Comparison of ENCODE assay signal across 10 cellular contexts in genomic region chr9:137187386-137187785, GRCh38. TPM values are rescaled to one million over a fixed set of nuclear protein-coding genes. Genes with fewer than 3 reads are reported as not detected.
DNase-seq lines count a peak whose midpoint lies in the region; ATAC-seq and TF ChIP-seq lines count a peak whose summit lies in the region.
"Had no signal": no experiment of that assay in that cellular context is flagged by ENCODE, and none has a peak within 500 bp of the region (broad histone marks: within the 10 kb centered on the region; RNA-seq: fewer than 3 reads in every experiment).

No MANE protein-coding gene starts in this region.

- H3K4me3 Mint-ChIP-seq in CD4-positive, alpha-beta T cell: peak overlapping the region; percentile 93
- peak overlapping the region; percentile 94 for H3K4me3 Mint-ChIP-seq in endothelial cell (ENCODE audit: unreplicated experiment)

- H3K27me3 ChIP-seq in CD4-positive, alpha-beta T cell (ENCODE audit: control insufficient read depth, insufficient read depth, low read length): no peaks in the 10 kb centered on the region
- no peaks in the 10 kb centered on the region for H3K27me3 ChIP-seq in OCI-LY3 (ENCODE audit: low read depth, low read length)
- H3K27me3 ChIP-seq in osteoblast (ENCODE audit: insufficient read depth, low read length): no peaks in the 10 kb centered on the region

- H2AFZ ChIP-seq in OCI-LY3 (ENCODE audit: low read depth, low read length): no peak overlapping the region
- H2AFZ ChIP-seq in osteoblast (ENCODE audit: low read length): no peak overlapping the region

- intact Hi-C loops in CD4-positive, alpha-beta T cell (cut with DNase I, micrococcal nuclease): loop anchor here in 1 of 2 experiments (5.0 kb wide), 1 partner anchor 50 kb away; no protein-coding TSS in a partner anchor

- no peak for TF ChIP-seq CTCF in CD4-positive, alpha-beta T cell (IDR thresholded peaks at IDR 0.05)
- no peak for TF ChIP-seq CTCF in OCI-LY3 (IDR thresholded peaks at IDR 0.05; ENCODE audit: low read depth, low read length)
- TF ChIP-seq CTCF in endothelial cell (IDR thresholded peaks at IDR 0.05; ENCODE audit: unreplicated experiment): no peak
- no peak for TF ChIP-seq CTCF in osteoblast (IDR thresholded peaks at IDR 0.05; ENCODE audit: extremely low read depth, low read depth, low read length)

- CTCF ChIA-PET in CD4-positive, alpha-beta T cell (lab: Charles Lee): interaction anchor here (1.1 to 1.6 kb wide), 2 partner anchors 49 to 120 kb away, joined by 4 to 7 read pairs; no protein-coding TSS in a partner anchor

- DNase-seq in CD4-positive, alpha-beta T cell: no peak
- no peak for DNase-seq in endothelial cell (ENCODE audit: low spot score)
- DNase-seq in osteoblast (ENCODE audit: insufficient read length, low spot score, missing footprints): no peak
- no peak for DNase-seq in NCI-H526 (lab: John Stamatoyannopoulos, UW)
- DNase-seq in stimulated activated CD4-positive, alpha-beta T cell treated with anti-CD3 and anti-CD28 coated beads, Interleukin-2, amount 100 ng/mL, for 48 hours: no peak
- no peak for DNase-seq in caudate nucleus (lab: John Stamatoyannopoulos, UW)
- DNase-seq: NCI-H2081 treated with DMSO at 0.1 percent for 48 hours had no signal

- peak overlapping the region; percentile 79 for H3K27ac Mint-ChIP-seq in CD4-positive, alpha-beta T cell
- H3K27ac Mint-ChIP-seq in endothelial cell (ENCODE audit: unreplicated experiment): peak overlapping the region; percentile 30

- H3K4me3 ChIP-seq in OCI-LY3 (ENCODE audit: low read length) (peak overlapping the region; percentile 86), osteoblast (ENCODE audit: insufficient read depth, low read length) (peak overlapping the region; percentile 97)

- H3K9me3 ChIP-seq in CD4-positive, alpha-beta T cell (ENCODE audit: control insufficient read depth, low read length): no peaks in the 10 kb centered on the region
- no peaks in the 10 kb centered on the region for H3K9me3 ChIP-seq in OCI-LY3 (ENCODE audit: insufficient read depth, low read length)
- no peaks in the 10 kb centered on the region for H3K9me3 ChIP-seq in osteoblast (ENCODE audit: low read depth, low read length)

- peaks cover 61% of the 10 kb centered on the region for H3K36me3 Mint-ChIP-seq in CD4-positive, alpha-beta T cell (ENCODE audit: low read depth)
- H3K36me3 Mint-ChIP-seq in endothelial cell (ENCODE audit: low read depth, unreplicated experiment): peaks cover 7% of the 10 kb centered on the region

- H3K36me3 ChIP-seq in OCI-LY3 (replicated peaks; ENCODE audit: low read depth, low read length) (peaks cover 19% of the 10 kb centered on the region), osteoblast (ENCODE audit: insufficient read depth, low read length) (peaks cover 33% of the 10 kb centered on the region)

- H3K4me2 ChIP-seq in OCI-LY3 (ENCODE audit: low read length) (peak overlapping the region; percentile 87), osteoblast (ENCODE audit: insufficient read depth, low read length) (peak overlapping the region; percentile 93)

- POLR2A ChIA-PET in CD4-positive, alpha-beta T cell (lab: Charles Lee): interaction anchor here (0.9 to 3.5 kb wide), 8 partner anchors 11 to 101 kb away, joined by 3 to 39 read pairs (median 11); partner anchors contain the start of genes RNF208, TPRN and TUBB4B

- H3K79me2 ChIP-seq in OCI-LY3 (ENCODE audit: low read length) (peaks cover 46% of the 10 kb centered on the region), osteoblast (ENCODE audit: insufficient read depth, low read length) (peaks cover 60% of the 10 kb centered on the region)

- peak overlapping the region; percentile 74; the same call in 1 of the 2 replicates for H3K9ac ChIP-seq in OCI-LY3 (ENCODE audit: low read length)

- peaks cover 29% of the 10 kb centered on the region for H3K4me1 Mint-ChIP-seq in CD4-positive, alpha-beta T cell (ENCODE audit: low read depth)
- peaks cover 11% of the 10 kb centered on the region for H3K4me1 Mint-ChIP-seq in endothelial cell (ENCODE audit: unreplicated experiment)

- no peak for ATAC-seq in CD4-positive, alpha-beta T cell (ENCODE audit: poor library complexity)
- no peak for ATAC-seq in GM21529 (IDR thresholded peaks at IDR 0.05; ENCODE audit: unreplicated experiment)

- H3K4me1 ChIP-seq in OCI-LY3 (ENCODE audit: low read length) (peaks cover 18% of the 10 kb centered on the region), osteoblast (ENCODE audit: insufficient read depth, low read length) (peaks cover 23% of the 10 kb centered on the region)

- H4K20me1 ChIP-seq in OCI-LY3 (ENCODE audit: insufficient read depth, low read length) (no peaks in the 10 kb centered on the region), osteoblast (ENCODE audit: insufficient read depth, low read length) (peaks cover 22% of the 10 kb centered on the region)

- no peaks in the 10 kb centered on the region for H3K9me3 Mint-ChIP-seq in CD4-positive, alpha-beta T cell
- H3K9me3 Mint-ChIP-seq in endothelial cell (ENCODE audit: unreplicated experiment): no peaks in the 10 kb centered on the region

- H3K27me3 Mint-ChIP-seq in CD4-positive, alpha-beta T cell: no peaks in the 10 kb centered on the region
- H3K27me3 Mint-ChIP-seq in endothelial cell (ENCODE audit: unreplicated experiment): peaks cover 8% of the 10 kb centered on the region

- H3K27ac ChIP-seq in CD4-positive, alpha-beta T cell (ENCODE audit: low read depth, low read length): no peak overlapping the region
- H3K27ac ChIP-seq in OCI-LY3 (ENCODE audit: low read length) (no peak overlapping the region), osteoblast (ENCODE audit: low read depth, low read length) (no peak overlapping the region), caudate nucleus (ENCODE audit: low read depth, low read length) (no peak overlapping the region)

RNA-seq across cellular contexts. Expression of gene ANAPC2, which starts 1.0 kb away (rescaled TPM):
- total RNA-seq in CD4-positive, alpha-beta T cell: 100 to 1,000 TPM; 144 to 149 TPM
- total RNA-seq in endothelial cell (ENCODE audit: unreplicated experiment) (76.8 TPM), osteoblast (26.2 and 32.9 TPM in 2 replicates)

RNA-seq across cellular contexts. Expression of gene SSNA1, which starts 1.1 kb away (rescaled TPM):
- 10 to 100 TPM; 30.1 to 30.5 TPM for total RNA-seq in CD4-positive, alpha-beta T cell
- total RNA-seq in endothelial cell (ENCODE audit: unreplicated experiment): 53.8 TPM
- 52.5 and 59.7 TPM in 2 replicates for total RNA-seq in osteoblast

RNA-seq across cellular contexts. Expression of gene TPRN, which starts 13.2 kb away (rescaled TPM):
- 1 to 10 TPM; 6.1 to 8.6 TPM for total RNA-seq in CD4-positive, alpha-beta T cell
- 8.2 TPM for total RNA-seq in endothelial cell (ENCODE audit: unreplicated experiment)
- 9.7 and 10.5 TPM in 2 replicates for total RNA-seq in osteoblast

RNA-seq across cellular contexts. Expression of gene TMEM210, which starts 15.5 kb away (rescaled TPM):
- not detected for total RNA-seq in CD4-positive, alpha-beta T cell
- not detected for total RNA-seq in endothelial cell (ENCODE audit: unreplicated experiment)
- total RNA-seq in osteoblast: not detected in 2 replicates
- total RNA-seq: dermis microvascular lymphatic vessel endothelial cell had no signal

RNA-seq across cellular contexts. Expression of gene LRRC26, which starts 17.5 kb away (rescaled TPM):
- total RNA-seq in CD4-positive, alpha-beta T cell: not detected
- total RNA-seq in endothelial cell (ENCODE audit: unreplicated experiment) (not detected), osteoblast (not detected in 2 replicates)
- total RNA-seq: dermis microvascular lymphatic vessel endothelial cell had no signal
